In genomic region chr5:27474054-27474323, GRCh38 we compare ENCODE assay signal across 1 cellular context.
TF ChIP-seq lines count a peak whose summit lies in the region.

No MANE protein-coding gene starts in this region.

TF ChIP-seq in GM23338, 12 proteins besides CTCF, POLR2A, EP300 and RAD21 (continued from another document):
- TF ChIP-seq, protein P1, sequence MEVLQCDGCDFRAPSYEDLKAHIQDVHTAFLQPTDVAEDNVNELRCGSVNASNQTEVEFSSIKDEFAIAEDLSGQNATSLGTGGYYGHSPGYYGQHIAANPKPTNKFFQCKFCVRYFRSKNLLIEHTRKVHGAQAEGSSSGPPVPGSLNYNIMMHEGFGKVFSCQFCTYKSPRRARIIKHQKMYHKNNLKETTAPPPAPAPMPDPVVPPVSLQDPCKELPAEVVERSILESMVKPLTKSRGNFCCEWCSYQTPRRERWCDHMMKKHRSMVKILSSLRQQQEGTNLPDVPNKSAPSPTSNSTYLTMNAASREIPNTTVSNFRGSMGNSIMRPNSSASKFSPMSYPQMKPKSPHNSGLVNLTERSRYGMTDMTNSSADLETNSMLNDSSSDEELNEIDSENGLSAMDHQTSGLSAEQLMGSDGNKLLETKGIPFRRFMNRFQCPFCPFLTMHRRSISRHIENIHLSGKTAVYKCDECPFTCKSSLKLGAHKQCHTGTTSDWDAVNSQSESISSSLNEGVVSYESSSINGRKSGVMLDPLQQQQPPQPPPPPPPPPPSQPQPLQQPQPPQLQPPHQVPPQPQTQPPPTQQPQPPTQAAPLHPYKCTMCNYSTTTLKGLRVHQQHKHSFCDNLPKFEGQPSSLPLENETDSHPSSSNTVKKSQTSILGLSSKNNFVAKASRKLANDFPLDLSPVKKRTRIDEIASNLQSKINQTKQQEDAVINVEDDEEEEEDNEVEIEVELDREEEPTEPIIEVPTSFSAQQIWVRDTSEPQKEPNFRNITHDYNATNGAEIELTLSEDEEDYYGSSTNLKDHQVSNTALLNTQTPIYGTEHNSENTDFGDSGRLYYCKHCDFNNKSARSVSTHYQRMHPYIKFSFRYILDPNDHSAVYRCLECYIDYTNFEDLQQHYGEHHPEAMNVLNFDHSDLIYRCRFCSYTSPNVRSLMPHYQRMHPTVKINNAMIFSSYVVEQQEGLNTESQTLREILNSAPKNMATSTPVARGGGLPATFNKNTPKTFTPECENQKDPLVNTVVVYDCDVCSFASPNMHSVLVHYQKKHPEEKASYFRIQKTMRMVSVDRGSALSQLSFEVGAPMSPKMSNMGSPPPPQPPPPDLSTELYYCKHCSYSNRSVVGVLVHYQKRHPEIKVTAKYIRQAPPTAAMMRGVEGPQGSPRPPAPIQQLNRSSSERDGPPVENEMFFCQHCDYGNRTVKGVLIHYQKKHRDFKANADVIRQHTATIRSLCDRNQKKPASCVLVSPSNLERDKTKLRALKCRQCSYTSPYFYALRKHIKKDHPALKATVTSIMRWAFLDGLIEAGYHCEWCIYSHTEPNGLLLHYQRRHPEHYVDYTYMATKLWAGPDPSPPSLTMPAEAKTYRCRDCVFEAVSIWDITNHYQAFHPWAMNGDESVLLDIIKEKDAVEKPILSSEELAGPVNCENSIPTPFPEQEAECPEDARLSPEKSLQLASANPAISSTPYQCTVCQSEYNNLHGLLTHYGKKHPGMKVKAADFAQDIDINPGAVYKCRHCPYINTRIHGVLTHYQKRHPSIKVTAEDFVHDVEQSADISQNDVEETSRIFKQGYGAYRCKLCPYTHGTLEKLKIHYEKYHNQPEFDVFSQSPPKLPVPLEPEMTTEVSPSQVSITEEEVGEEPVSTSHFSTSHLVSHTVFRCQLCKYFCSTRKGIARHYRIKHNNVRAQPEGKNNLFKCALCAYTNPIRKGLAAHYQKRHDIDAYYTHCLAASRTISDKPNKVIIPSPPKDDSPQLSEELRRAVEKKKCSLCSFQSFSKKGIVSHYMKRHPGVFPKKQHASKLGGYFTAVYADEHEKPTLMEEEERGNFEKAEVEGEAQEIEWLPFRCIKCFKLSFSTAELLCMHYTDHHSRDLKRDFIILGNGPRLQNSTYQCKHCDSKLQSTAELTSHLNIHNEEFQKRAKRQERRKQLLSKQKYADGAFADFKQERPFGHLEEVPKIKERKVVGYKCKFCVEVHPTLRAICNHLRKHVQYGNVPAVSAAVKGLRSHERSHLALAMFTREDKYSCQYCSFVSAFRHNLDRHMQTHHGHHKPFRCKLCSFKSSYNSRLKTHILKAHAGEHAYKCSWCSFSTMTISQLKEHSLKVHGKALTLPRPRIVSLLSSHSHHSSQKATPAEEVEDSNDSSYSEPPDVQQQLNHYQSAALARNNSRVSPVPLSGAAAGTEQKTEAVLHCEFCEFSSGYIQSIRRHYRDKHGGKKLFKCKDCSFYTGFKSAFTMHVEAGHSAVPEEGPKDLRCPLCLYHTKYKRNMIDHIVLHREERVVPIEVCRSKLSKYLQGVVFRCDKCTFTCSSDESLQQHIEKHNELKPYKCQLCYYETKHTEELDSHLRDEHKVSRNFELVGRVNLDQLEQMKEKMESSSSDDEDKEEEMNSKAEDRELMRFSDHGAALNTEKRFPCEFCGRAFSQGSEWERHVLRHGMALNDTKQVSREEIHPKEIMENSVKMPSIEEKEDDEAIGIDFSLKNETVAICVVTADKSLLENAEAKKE (CRISPR knock-in tag; IDR thresholded peaks at IDR 0.05), result no peak
- TF ChIP-seq CREB1 (CRISPR knock-in tag; IDR thresholded peaks at IDR 0.05; ENCODE audit: low read depth), result no peak
- TF ChIP-seq, protein P2, sequence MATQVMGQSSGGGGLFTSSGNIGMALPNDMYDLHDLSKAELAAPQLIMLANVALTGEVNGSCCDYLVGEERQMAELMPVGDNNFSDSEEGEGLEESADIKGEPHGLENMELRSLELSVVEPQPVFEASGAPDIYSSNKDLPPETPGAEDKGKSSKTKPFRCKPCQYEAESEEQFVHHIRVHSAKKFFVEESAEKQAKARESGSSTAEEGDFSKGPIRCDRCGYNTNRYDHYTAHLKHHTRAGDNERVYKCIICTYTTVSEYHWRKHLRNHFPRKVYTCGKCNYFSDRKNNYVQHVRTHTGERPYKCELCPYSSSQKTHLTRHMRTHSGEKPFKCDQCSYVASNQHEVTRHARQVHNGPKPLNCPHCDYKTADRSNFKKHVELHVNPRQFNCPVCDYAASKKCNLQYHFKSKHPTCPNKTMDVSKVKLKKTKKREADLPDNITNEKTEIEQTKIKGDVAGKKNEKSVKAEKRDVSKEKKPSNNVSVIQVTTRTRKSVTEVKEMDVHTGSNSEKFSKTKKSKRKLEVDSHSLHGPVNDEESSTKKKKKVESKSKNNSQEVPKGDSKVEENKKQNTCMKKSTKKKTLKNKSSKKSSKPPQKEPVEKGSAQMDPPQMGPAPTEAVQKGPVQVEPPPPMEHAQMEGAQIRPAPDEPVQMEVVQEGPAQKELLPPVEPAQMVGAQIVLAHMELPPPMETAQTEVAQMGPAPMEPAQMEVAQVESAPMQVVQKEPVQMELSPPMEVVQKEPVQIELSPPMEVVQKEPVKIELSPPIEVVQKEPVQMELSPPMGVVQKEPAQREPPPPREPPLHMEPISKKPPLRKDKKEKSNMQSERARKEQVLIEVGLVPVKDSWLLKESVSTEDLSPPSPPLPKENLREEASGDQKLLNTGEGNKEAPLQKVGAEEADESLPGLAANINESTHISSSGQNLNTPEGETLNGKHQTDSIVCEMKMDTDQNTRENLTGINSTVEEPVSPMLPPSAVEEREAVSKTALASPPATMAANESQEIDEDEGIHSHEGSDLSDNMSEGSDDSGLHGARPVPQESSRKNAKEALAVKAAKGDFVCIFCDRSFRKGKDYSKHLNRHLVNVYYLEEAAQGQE (IDR thresholded peaks at IDR 0.05; ENCODE audit: unreplicated experiment), result no peak
- TF ChIP-seq, protein P3, sequence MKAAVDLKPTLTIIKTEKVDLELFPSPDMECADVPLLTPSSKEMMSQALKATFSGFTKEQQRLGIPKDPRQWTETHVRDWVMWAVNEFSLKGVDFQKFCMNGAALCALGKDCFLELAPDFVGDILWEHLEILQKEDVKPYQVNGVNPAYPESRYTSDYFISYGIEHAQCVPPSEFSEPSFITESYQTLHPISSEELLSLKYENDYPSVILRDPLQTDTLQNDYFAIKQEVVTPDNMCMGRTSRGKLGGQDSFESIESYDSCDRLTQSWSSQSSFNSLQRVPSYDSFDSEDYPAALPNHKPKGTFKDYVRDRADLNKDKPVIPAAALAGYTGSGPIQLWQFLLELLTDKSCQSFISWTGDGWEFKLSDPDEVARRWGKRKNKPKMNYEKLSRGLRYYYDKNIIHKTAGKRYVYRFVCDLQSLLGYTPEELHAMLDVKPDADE (IDR thresholded peaks at IDR 0.05), result no peak
- TF ChIP-seq EZH2 (IDR thresholded peaks at IDR 0.05; ENCODE audit: low read depth, unreplicated experiment), result no peak
- TF ChIP-seq POLR2AphosphoS5 (IDR thresholded peaks at IDR 0.05; ENCODE audit: low read depth), result no peak
- TF ChIP-seq EZH2phosphoT487 (IDR thresholded peaks at IDR 0.05; ENCODE audit: unreplicated experiment), result no peak
- TF ChIP-seq JUNB (IDR thresholded peaks at IDR 0.05; ENCODE audit: unreplicated experiment), result no peak
- TF ChIP-seq NANOG (IDR thresholded peaks at IDR 0.05; ENCODE audit: borderline replicate concordance), result no peak
- no peak for TF ChIP-seq STAT1 (IDR thresholded peaks at IDR 0.05; ENCODE audit: unreplicated experiment)
